Comparison of ENCODE assay signal across 18 cellular contexts in the genomic region with DNA sequence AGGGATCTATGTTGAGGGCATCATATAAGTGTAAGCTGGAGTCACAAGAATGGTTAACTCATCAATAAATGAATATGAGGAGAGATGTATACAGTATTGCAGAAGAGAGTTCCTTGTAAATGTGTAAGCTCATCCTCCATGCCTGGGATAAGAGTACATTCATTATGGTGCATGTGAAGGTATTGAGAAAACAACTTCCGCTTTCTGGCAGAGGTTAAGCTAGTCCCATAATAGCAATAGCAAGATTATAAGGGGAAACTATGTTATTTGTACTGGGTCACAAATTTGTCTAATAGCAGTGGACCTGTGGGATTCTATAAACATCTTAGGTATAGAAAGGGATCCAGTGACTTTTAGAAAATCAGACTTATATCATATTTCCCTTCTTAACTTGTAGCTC. TPM values are rescaled to one million over a fixed set of nuclear protein-coding genes. Genes with fewer than 3 reads are reported as not detected.
"Had no signal": no experiment of that assay in that cellular context is flagged by ENCODE, and none has a peak within 500 bp of the region (broad histone marks: within the 10 kb centered on the region; RNA-seq: fewer than 3 reads in every experiment).

No MANE protein-coding gene starts in this region.

- H3K9me3 ChIP-seq: neutrophil, pancreas, right lobe of liver, stomach, thyroid gland, vagina had no signal

- H3K36me3 ChIP-seq: neutrophil, pancreas, right lobe of liver, stomach, thyroid gland, vagina had no signal

- H3K4me2 ChIP-seq: smooth muscle cell had no signal

- H3K27ac ChIP-seq: dorsolateral prefrontal cortex, neutrophil, pancreas, right lobe of liver, stomach, thyroid gland, vagina had no signal

- DNase-seq: dorsolateral prefrontal cortex; effector CD4-positive, alpha-beta T cell; head of caudate nucleus; pancreas; right lobe of liver; stimulated activated CD4-positive, alpha-beta T cell treated with anti-CD3 and anti-CD28 coated beads, Interleukin-12 subunit alpha, Interleukin-12 subunit beta, amount 100 ng/mL, for 4 hours; stimulated activated CD4-positive, alpha-beta T cell treated with anti-CD3 and anti-CD28 coated beads, Interleukin-1b, Interleukin-23, amount 100 ng/mL, for 48 hours; stimulated activated CD4-positive, alpha-beta T cell treated with anti-CD3 and anti-CD28 coated beads, Interleukin-4, amount 100 ng/mL, for 1 hour; stimulated activated naive CD4-positive, alpha-beta T cell treated with Interleukin-2 at 50 U/mL for 16 hours; stomach; thyroid gland; trophoblast cell had no signal

- ATAC-seq: natural killer cell treated with Interleukin-12 subunit alpha and Interleukin-12 subunit beta and Interleukin-15 and Interleukin-18, amount 100 ng/mL, for 72 hours; pancreas; right lobe of liver; stimulated activated effector memory CD8-positive, alpha-beta T cell treated with anti-CD3 and anti-CD28 coated beads, Interleukin-12 subunit alpha, Interleukin-12 subunit beta, amount 100 ng/mL, for 72 hours had no signal

- H3K4me3 ChIP-seq: dorsolateral prefrontal cortex, lung, pancreas, right lobe of liver, smooth muscle cell, stomach, thyroid gland, vagina had no signal

- H3K4me1 ChIP-seq: pancreas, right lobe of liver, stomach, thyroid gland, vagina had no signal

- H3K27me3 ChIP-seq: dorsolateral prefrontal cortex, neutrophil, pancreas, right lobe of liver, stomach, thyroid gland, vagina had no signal

RNA-seq across cellular contexts. Expression of gene SCN2A, which starts 44.1 kb away (rescaled TPM):
- total RNA-seq: natural killer cell treated with Interleukin-12 subunit alpha and Interleukin-12 subunit beta and Interleukin-15 and Interleukin-18, amount 100 ng/mL, for 72 hours had no signal
